Comparison of ENCODE assay signal across 1 cellular context in genomic region chr17:79792984-79793923, GRCh38.
TF ChIP-seq lines count a peak whose summit lies in the region.

No MANE protein-coding gene starts in this region.

TF ChIP-seq in HepG2, 621 proteins besides CTCF, POLR2A, EP300 and RAD21:
- peak; percentile 89 for TF ChIP-seq ZC3H13 (CRISPR knock-in tag; IDR thresholded peaks at IDR 0.05)
- no peak for TF ChIP-seq PPARG (CRISPR knock-in tag; conservative IDR thresholded peaks at IDR 0.05)
- 0 out of 2 replicates have a peak, but pooled peaks have one; percentile 7 for TF ChIP-seq ZNF687 (CRISPR knock-in tag; IDR thresholded peaks at IDR 0.05)
- peak; percentile 22 for TF ChIP-seq AGO1 (IDR thresholded peaks at IDR 0.05; ENCODE audit: low read depth, low read length, poor library complexity, severe bottlenecking)
- TF ChIP-seq RBM22 (optimal IDR thresholded peaks at IDR 0.05; ENCODE audit: low read length), result peak; percentile 62
- TF ChIP-seq TCF7L2 (IDR thresholded peaks at IDR 0.05; ENCODE audit: low read depth, low read length), result no peak
- TF ChIP-seq AGO2 (optimal IDR thresholded peaks at IDR 0.05; ENCODE audit: low read depth, low read length), result peak; percentile 95
- TF ChIP-seq MIER3 (CRISPR knock-in tag; IDR thresholded peaks at IDR 0.05; ENCODE audit: borderline replicate concordance), result no peak
- no peak for TF ChIP-seq RFXANK (CRISPR knock-in tag; IDR thresholded peaks at IDR 0.05)
- 0 out of 2 replicates have a peak, but pooled peaks have one; percentile 35 for TF ChIP-seq BRD4 (CRISPR knock-in tag; IDR thresholded peaks at IDR 0.05)
- TF ChIP-seq MNT (IDR thresholded peaks at IDR 0.05), result no peak
- no peak for TF ChIP-seq NCOA2 (CRISPR knock-in tag; IDR thresholded peaks at IDR 0.05)
- TF ChIP-seq RBFOX2 (IDR thresholded peaks at IDR 0.05; ENCODE audit: low read depth, low read length), result peak; percentile 81; the same call in 1 of the 2 replicates
- TF ChIP-seq HNRNPK (IDR thresholded peaks at IDR 0.05; ENCODE audit: low read depth, low read length, poor library complexity, severe bottlenecking), result peak; percentile 7
- no peak for TF ChIP-seq NONO (IDR thresholded peaks at IDR 0.05)
- 0 out of 2 replicates have a peak, but pooled peaks have one; percentile 29 for TF ChIP-seq NONO (CRISPR knock-in tag; conservative IDR thresholded peaks at IDR 0.05)
- TF ChIP-seq SMARCE1 (IDR thresholded peaks at IDR 0.05; ENCODE audit: borderline replicate concordance), result no peak
- TF ChIP-seq FOXP1 (IDR thresholded peaks at IDR 0.05), result no peak
- TF ChIP-seq FOXP1 (CRISPR knock-in tag; IDR thresholded peaks at IDR 0.05), result no peak
- TF ChIP-seq ZBTB33 (CRISPR knock-in tag; IDR thresholded peaks at IDR 0.05), result 0 out of 2 replicates have a peak, but pooled peaks have one; percentile 7
- TF ChIP-seq, protein P1, sequence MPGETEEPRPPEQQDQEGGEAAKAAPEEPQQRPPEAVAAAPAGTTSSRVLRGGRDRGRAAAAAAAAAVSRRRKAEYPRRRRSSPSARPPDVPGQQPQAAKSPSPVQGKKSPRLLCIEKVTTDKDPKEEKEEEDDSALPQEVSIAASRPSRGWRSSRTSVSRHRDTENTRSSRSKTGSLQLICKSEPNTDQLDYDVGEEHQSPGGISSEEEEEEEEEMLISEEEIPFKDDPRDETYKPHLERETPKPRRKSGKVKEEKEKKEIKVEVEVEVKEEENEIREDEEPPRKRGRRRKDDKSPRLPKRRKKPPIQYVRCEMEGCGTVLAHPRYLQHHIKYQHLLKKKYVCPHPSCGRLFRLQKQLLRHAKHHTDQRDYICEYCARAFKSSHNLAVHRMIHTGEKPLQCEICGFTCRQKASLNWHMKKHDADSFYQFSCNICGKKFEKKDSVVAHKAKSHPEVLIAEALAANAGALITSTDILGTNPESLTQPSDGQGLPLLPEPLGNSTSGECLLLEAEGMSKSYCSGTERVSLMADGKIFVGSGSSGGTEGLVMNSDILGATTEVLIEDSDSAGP (CRISPR knock-in tag; IDR thresholded peaks at IDR 0.05; ENCODE audit: borderline replicate concordance), result peak; percentile 88
TF ChIP-seq in HepG2: peak in this region for 11.
